Comparison of ENCODE assay signal across 12 cellular contexts in the genomic region with DNA sequence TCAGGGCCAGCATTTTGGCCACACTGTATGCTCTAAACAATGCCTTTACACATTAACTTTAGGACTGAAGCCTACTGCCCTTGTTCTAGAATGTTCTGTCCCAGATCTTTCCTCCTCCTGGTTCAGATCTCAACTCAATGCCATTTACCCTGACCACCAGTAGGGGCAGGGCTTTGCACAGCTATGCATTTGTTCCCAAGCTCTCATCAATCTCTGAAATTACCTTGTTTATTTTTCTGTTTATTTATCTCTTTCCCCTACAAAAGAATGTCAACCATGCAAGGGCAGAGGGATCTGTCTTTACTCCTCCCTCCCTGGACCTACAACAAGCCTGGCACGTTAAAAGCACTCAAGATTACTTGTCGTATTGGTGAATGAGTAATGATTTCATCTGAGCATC.
DNase-seq lines count a peak whose midpoint lies in the region; ATAC-seq and TF ChIP-seq lines count a peak whose summit lies in the region.
"Had no signal": no experiment of that assay in that cellular context is flagged by ENCODE, and none has a peak within 500 bp of the region (broad histone marks: within the 10 kb centered on the region; RNA-seq: fewer than 3 reads in every experiment).

No MANE protein-coding gene starts in this region.

- no peak overlapping the region for H4K5ac ChIP-seq in H9 (ENCODE audit: insufficient read length, low read depth, low read length)

- no peak overlapping the region for H3K23ac ChIP-seq in H9 (ENCODE audit: insufficient read length, low read depth, low read length)

- no peak overlapping the region for H3K9ac ChIP-seq in H9 (ENCODE audit: extremely low read depth, insufficient read length, low read length)

- H3K36me3 Mint-ChIP-seq in H9 (ENCODE audit: insufficient read depth in 1 of 3, low read depth in 3 of 3), result no peaks in the 10 kb centered on the region
- H3K36me3 Mint-ChIP-seq: CD4-positive, alpha-beta memory T cell had no signal

- H3K36me3 ChIP-seq in prostate gland, result no peaks in the 10 kb centered on the region

- no peak overlapping the region for H2BK120ac ChIP-seq in H9 (ENCODE audit: low read depth, low read length, poor library complexity, severe bottlenecking)

- H4K91ac ChIP-seq in H9 (ENCODE audit: insufficient read length, low read depth, low read length), result no peak overlapping the region

- DNase-seq in H9 (peak; percentile 18), amniotic epithelial cell (ENCODE audit: low read depth) (peak; percentile 78), iris pigment epithelial cell (ENCODE audit: low read depth) (peak; percentile 42), prostate gland (ENCODE audit: low spot score) (no peak), AML-193 (lab: John Stamatoyannopoulos, UW) (no peak)
- no peak for DNase-seq in NK-92 treated with Interleukin-12 subunit alpha and Interleukin-12 subunit beta, amount 100 ng/mL, for 24 hours (lab: John Stamatoyannopoulos, UW)
- DNase-seq: activated CD4-positive, alpha-beta T cell treated with anti-CD3 and anti-CD28 coated beads, Interleukin-2, amount 50 U/mL, for 1 hour; amygdala; CD4-positive, alpha-beta memory T cell; retina had no signal

- no peak overlapping the region for H2BK15ac ChIP-seq in H9 (ENCODE audit: low read depth, low read length)

- no peaks in the 10 kb centered on the region for H4K20me1 ChIP-seq in H9 (ENCODE audit: control insufficient read depth, insufficient read depth, insufficient read length)

- no peaks in the 10 kb centered on the region for H3K27me3 Mint-ChIP-seq in H9 (ENCODE audit: low read depth)
- H3K27me3 Mint-ChIP-seq: CD4-positive, alpha-beta memory T cell had no signal

- H3K4me3 Mint-ChIP-seq in H9, result no peak overlapping the region
- H3K4me3 Mint-ChIP-seq: CD4-positive, alpha-beta memory T cell had no signal

- no peak overlapping the region for H2AK5ac ChIP-seq in H9 (ENCODE audit: insufficient read length, low read length)

- no peak overlapping the region for H2AFZ ChIP-seq in H9 (ENCODE audit: low read length)

- H2BK12ac ChIP-seq in H9 (ENCODE audit: insufficient read length, low read depth, low read length), result no peak overlapping the region

- H2BK20ac ChIP-seq in H9 (ENCODE audit: low read depth, low read length, poor library complexity, severe bottlenecking), result no peak overlapping the region

- peak; percentile 67 for TF ChIP-seq CTCF in 22Rv1 (IDR thresholded peaks at IDR 0.05)
- TF ChIP-seq CTCF in H9 (conservative IDR thresholded peaks at IDR 0.05), result peak; percentile 68
- TF ChIP-seq CTCF in prostate gland (IDR thresholded peaks at IDR 0.05), result peak in 1 of 4 experiments; percentile 34

- H3K79me2 ChIP-seq in H9 (ENCODE audit: insufficient read depth, low read length), result no peaks in the 10 kb centered on the region

- H3K27ac ChIP-seq in 22Rv1 (no peak overlapping the region), H9 (ENCODE audit: insufficient read length, low read depth, low read length) (no peak overlapping the region), prostate gland (no peak overlapping the region)

- no peak overlapping the region for H3K14ac ChIP-seq in H9 (ENCODE audit: insufficient read depth, low read length)

- H3K27me3 ChIP-seq in H9 (ENCODE audit: insufficient read depth, low read length) (no peaks in the 10 kb centered on the region), prostate gland (replicated peaks; ENCODE audit: insufficient read depth) (no peaks in the 10 kb centered on the region)

- H3K18ac ChIP-seq in H9 (ENCODE audit: insufficient read length, low read depth, low read length), result no peak overlapping the region

- no peaks in the 10 kb centered on the region for H3K9me3 Mint-ChIP-seq in H9

- H3K4me1 Mint-ChIP-seq in H9, result peaks cover 24 to 33% of the 10 kb centered on the region in 2 experiments
- H3K4me1 Mint-ChIP-seq: CD4-positive, alpha-beta memory T cell had no signal

- no peak overlapping the region for H3K4ac ChIP-seq in H9 (ENCODE audit: low read depth, low read length)

- H3K27ac Mint-ChIP-seq in H9, result no peak overlapping the region
- H3K27ac Mint-ChIP-seq: CD4-positive, alpha-beta memory T cell had no signal

- intact Hi-C loops in prostate gland (cut with DNase I), result no loop called here

- no CpG with 5 or more reads among the region's 2 CpGs for WGBS in H9 (ENCODE audit: extremely low coverage, insufficient read length, low lambda C conversion rate)
- WGBS in prostate gland, result 81% methylated on average over 2 of the region's 2 CpGs

- H3K79me1 ChIP-seq in H9 (ENCODE audit: insufficient read depth, low read depth, low read length, poor library complexity, severe bottlenecking), result no peaks in the 10 kb centered on the region

- H4K8ac ChIP-seq in H9 (replicated peaks; ENCODE audit: insufficient read length, low read depth, low read length), result no peak overlapping the region

- no peak for TF ChIP-seq POLR2A in prostate gland (IDR thresholded peaks at IDR 0.05)

- no peaks in the 10 kb centered on the region for H3K23me2 ChIP-seq in H9 (ENCODE audit: insufficient read length, low read depth, low read length, poor library complexity, severe bottlenecking)

- no peaks in the 10 kb centered on the region for H3K9me3 ChIP-seq in H9 (ENCODE audit: control insufficient read depth, low read depth, low read length)
- H3K9me3 ChIP-seq in prostate gland, result no peaks in the 10 kb centered on the region

- H3T11ph ChIP-seq in H9 (ENCODE audit: low read length), result no peak overlapping the region

- H3K56ac ChIP-seq in H9 (ENCODE audit: insufficient read length, low read depth, low read length), result no peak overlapping the region

- H3K4me2 ChIP-seq in H9 (ENCODE audit: insufficient read depth, insufficient read length, low read length), result no peak overlapping the region

- no peaks in the 10 kb centered on the region for H3K4me1 ChIP-seq in H9 (ENCODE audit: insufficient read depth, low read length)
- H3K4me1 ChIP-seq in prostate gland (replicated peaks), result no peaks in the 10 kb centered on the region

- ATAC-seq in GM19395 (IDR thresholded peaks at IDR 0.05; ENCODE audit: unreplicated experiment), result no peak

- H2BK5ac ChIP-seq in H9 (ENCODE audit: insufficient read length, low read length), result no peak overlapping the region

- H3K4me3 ChIP-seq in prostate gland, result no peak overlapping the region

Comparison
In these comparisons a context has a peak if more than half of its experiments do, and no peak if none do; other contexts are left out.
1. DNase-seq: peak in H9 (single experiment), amniotic epithelial cell (single experiment) and iris pigment epithelial cell (single experiment); none in NK-92 treated with Interleukin-12 subunit alpha and Interleukin-12 subunit beta, amount 100 ng/mL, for 24 hours (single experiment), prostate gland (single experiment) and AML-193 (0 of 2).